In genomic region chr20:18137412-18138265, GRCh38 we compare ENCODE assay signal across 8 cellular contexts. TPM values are rescaled to one million over a fixed set of nuclear protein-coding genes. Genes with fewer than 3 reads are reported as not detected.
DNase-seq lines count a peak whose midpoint lies in the region; ATAC-seq, FAIRE-seq and TF ChIP-seq lines count a peak whose summit lies in the region.

TSS of gene KAT14 (plus strand) at chr20:18137863. CDS start at chr20:18142661, 4,798 bp downstream.
TSS of gene PET117 (plus strand) at chr20:18137863. CDS start at chr20:18137956, 93 bp downstream.

- peaks cover 4% of the 10 kb centered on the region for H3K27me3 Mint-ChIP-seq in neural progenitor cell (ENCODE audit: insufficient read depth, low read depth)

- peaks cover 20% of the 10 kb centered on the region for H3K4me1 Mint-ChIP-seq in neural progenitor cell

- peak within 1 kb of the TSS; percentile 97 for H3K4me2 ChIP-seq in neural progenitor cell

- H3K9ac ChIP-seq in neural progenitor cell (peak within 1 kb of the TSS; percentile 80), stomach smooth muscle (ENCODE audit: low read length in 2 of 2) (peak within 1 kb of the TSS; percentile 91 to 96)

- no peaks in the 10 kb centered on the region for H3F3A ChIP-seq in neural progenitor cell (ENCODE audit: low read depth)

- H3K9me3 ChIP-seq in neural progenitor cell (ENCODE audit: low read depth): no peaks in the 10 kb centered on the region
- no peaks in the 10 kb centered on the region for H3K9me3 ChIP-seq in stomach smooth muscle (ENCODE audit: control insufficient read depth in 2 of 2, low read length in 2 of 2)

- H2AFZ ChIP-seq in neural progenitor cell (replicated peaks): peak within 1 kb of the TSS; percentile 94

- H3K79me2 ChIP-seq in neural progenitor cell (ENCODE audit: low read depth): peaks cover 48% of the 10 kb centered on the region

- H3K27ac ChIP-seq in foreskin keratinocyte: peak within 1 kb of the TSS; percentile 71
- H3K27ac ChIP-seq in neural progenitor cell: peak within 1 kb of the TSS; percentile 60
- peak within 1 kb of the TSS; percentile 74 for H3K27ac ChIP-seq in stomach smooth muscle (ENCODE audit: low read length)

- peak within 1 kb of the TSS; percentile 85 for H3K4me3 ChIP-seq in neural progenitor cell
- H3K4me3 ChIP-seq in stomach smooth muscle (ENCODE audit: low read length in 2 of 2): peak within 1 kb of the TSS; percentile 91 to 94

- H3K27ac Mint-ChIP-seq in neural progenitor cell: peak within 1 kb of the TSS; percentile 85

- H3K36me3 ChIP-seq in neural progenitor cell: no peaks in the 10 kb centered on the region
- H3K36me3 ChIP-seq in stomach smooth muscle (ENCODE audit: control insufficient read depth in 2 of 2, insufficient read depth in 2 of 2, low read length in 2 of 2): peaks cover 3 to 4% of the 10 kb centered on the region in 2 donors

- no peak for FAIRE-seq in H54 (lab: Jason Lieb, UNC)

- TF ChIP-seq POLR2A in H54 (IDR thresholded peaks at IDR 0.05; ENCODE audit: low read depth, low read length): peak; percentile 70

- peaks cover 6% of the 10 kb centered on the region for H3K4me1 ChIP-seq in foreskin keratinocyte
- peaks cover 17% of the 10 kb centered on the region for H3K4me1 ChIP-seq in neural progenitor cell
- peaks cover 20% of the 10 kb centered on the region for H3K4me1 ChIP-seq in stomach smooth muscle (ENCODE audit: control insufficient read depth, insufficient read depth, low read length)

- ATAC-seq in foreskin keratinocyte: peak; percentile 91

- TF ChIP-seq CTCF in foreskin keratinocyte (conservative IDR thresholded peaks at IDR 0.05): no peak
- no peak for TF ChIP-seq CTCF in neural progenitor cell (IDR thresholded peaks at IDR 0.05)

- peaks cover 7% of the 10 kb centered on the region for H3K36me3 Mint-ChIP-seq in neural progenitor cell

- H4K20me1 ChIP-seq in neural progenitor cell (ENCODE audit: low read depth): peaks cover 17% of the 10 kb centered on the region

- no peaks in the 10 kb centered on the region for H3K9me3 Mint-ChIP-seq in neural progenitor cell

- DNase-seq in G401 (ENCODE audit: low spot score) (peak; percentile 89), H54 (ENCODE audit: insufficient read length, low spot score) (peak; percentile 85), LoVo (ENCODE audit: low spot score) (peak; percentile 86), SHP77 treated with DMSO at 0.1 percent for 48 hours (lab: John Stamatoyannopoulos, UW) (peak; percentile 89), activated gamma-delta T cell treated with Interleukin-2 at 50 U/mL for 16 hours (peak; percentile 89), foreskin keratinocyte (peak; percentile 73 to 88), neural progenitor cell (ENCODE audit: low spot score) (peak; percentile 96)

- peak within 1 kb of the TSS; percentile 96 for H3K4me3 Mint-ChIP-seq in neural progenitor cell

- in situ Hi-C loops in G401 (cut with HindIII; ENCODE audit: low sequenced_read_pairs): no loop called here

- H3K27me3 ChIP-seq in foreskin keratinocyte (no peaks in the 10 kb centered on the region), neural progenitor cell (peaks cover 9% of the 10 kb centered on the region), stomach smooth muscle (ENCODE audit: control insufficient read depth in 1 of 2, insufficient read depth in 2 of 2, low read length in 2 of 2) (no peaks in the 10 kb centered on the region)

RNA-seq across cellular contexts. Expression of gene KAT14, which starts in this region (rescaled TPM):
- 15.4 and 33.7 TPM in 2 replicates for total RNA-seq in G401 (2014; rRNA removed; shearing (Covaris generic))
- 12.7 and 13.7 TPM in 2 replicates for total RNA-seq in foreskin keratinocyte
- polyA plus RNA-seq in foreskin keratinocyte: 5.3 and 6.2 TPM in 2 replicates
- 28.5 and 29.9 TPM in 2 replicates for total RNA-seq in neural progenitor cell (ENCODE audit: low replicate concordance)

RNA-seq across cellular contexts. Expression of gene PET117, which starts in this region (rescaled TPM):
- 18.2 and 35.4 TPM in 2 replicates for total RNA-seq in G401 (2014; rRNA removed; shearing (Covaris generic))
- total RNA-seq in foreskin keratinocyte (13.8 and 15.8 TPM in 2 replicates), neural progenitor cell (ENCODE audit: low replicate concordance) (24.9 and 58.3 TPM in 2 replicates)
- polyA plus RNA-seq in foreskin keratinocyte: 10.6 and 13.8 TPM in 2 replicates

Comparison
In these comparisons a context has a peak if more than half of its experiments do, and no peak if none do; other contexts are left out.
1. Peak in every context shown above with its lines: DNase-seq, ATAC-seq, H3K4me3 ChIP-seq and H3K27ac ChIP-seq.